ENCODE assay signal across 1 cellular context in genomic region chr2:174779361-174779928, GRCh38.
TF ChIP-seq lines count a peak whose summit lies in the region.

No MANE protein-coding gene starts in this region.

TF ChIP-seq in IMR-90, 13 proteins besides CTCF, POLR2A, EP300 and RAD21:
- TF ChIP-seq RCOR1 (IDR thresholded peaks at IDR 0.05; ENCODE audit: insufficient replicate concordance, low read length) (no peak), CEBPB (IDR thresholded peaks at IDR 0.05; ENCODE audit: low read depth, low read length) (0 out of 2 replicates have a peak, but pooled peaks have one; percentile 2)
